8 cellular contexts compared by ENCODE assay signal in genomic region chr17:18248300-18248731, GRCh38. TPM values are rescaled to one million over a fixed set of nuclear protein-coding genes. Genes with fewer than 3 reads are reported as not detected.
DNase-seq lines count a peak whose midpoint lies in the region; ATAC-seq, FAIRE-seq and TF ChIP-seq lines count a peak whose summit lies in the region.

No MANE protein-coding gene starts in this region.

- TF ChIP-seq CTCF in foreskin keratinocyte (conservative IDR thresholded peaks at IDR 0.05), result peak; percentile 81
- TF ChIP-seq CTCF in pancreas (IDR thresholded peaks at IDR 0.05), result peak in 3 of 4 donors; percentile 9 to 36 (median 28)
- TF ChIP-seq CTCF in uterus (IDR thresholded peaks at IDR 0.05), result peak; percentile 56 to 75 (median 62)

- peaks cover 8% of the 10 kb centered on the region; the same call in 1 of the 2 replicates for H4K20me1 ChIP-seq in Karpas-422 (ENCODE audit: insufficient read depth, low read depth, low read length)

- intact Hi-C loops in pancreas (cut with DNase I) (no loop called here), uterus (cut with DNase I; ENCODE audit: low total_unique reads) (no loop called here)

- no peak for FAIRE-seq in pancreas (lab: Jason Lieb, UNC)

- H3K9me2 ChIP-seq in Karpas-422 (replicated peaks; ENCODE audit: insufficient read depth, low read length), result no peaks in the 10 kb centered on the region

- DNase-seq in DMS153 (lab: John Stamatoyannopoulos, UW), result peak; percentile 26
- DNase-seq in Karpas-422, result peak; percentile 91
- peak; percentile 83 to 86 for DNase-seq in SHP77 (lab: John Stamatoyannopoulos, UW)
- peak; percentile 49 for DNase-seq in activated gamma-delta T cell treated with anti-CD3 and anti-CD28 coated beads, Interleukin-2, amount 50 U/mL, for 16 hours (ENCODE audit: low read depth)
- peak in 1 of 2 donors; percentile 52 for DNase-seq in foreskin keratinocyte
- DNase-seq in pancreas, result peak in 2 of 6 donors; percentile 66 to 73
- DNase-seq in uterus, result peak; percentile 67 to 72

- WGBS in pancreas, 2 donors, result 44 to 46% methylated on average over 9 of the region's 9 CpGs

- H3K27ac ChIP-seq in Karpas-422 (ENCODE audit: low read length) (no peak overlapping the region), foreskin keratinocyte (no peak overlapping the region), pancreas (no peak overlapping the region), uterus (peak overlapping the region; percentile 0 to 22)

- H3K9ac ChIP-seq in Karpas-422 (ENCODE audit: low read length), result no peak overlapping the region

- H3K4me2 ChIP-seq in Karpas-422 (ENCODE audit: low read depth, low read length, poor library complexity, severe bottlenecking), result no peak overlapping the region

- H3K9me3 ChIP-seq in Karpas-422 (ENCODE audit: low read length) (no peaks in the 10 kb centered on the region), pancreas (no peaks in the 10 kb centered on the region), uterus (no peaks in the 10 kb centered on the region)

- ATAC-seq in foreskin keratinocyte (peak; percentile 42), pancreas (peak; percentile 41 to 79 (median 67)), HG03460 (IDR thresholded peaks at IDR 0.05; ENCODE audit: unreplicated experiment) (no peak)

- no peak for TF ChIP-seq POLR2A in uterus (IDR thresholded peaks at IDR 0.05)

- H3K4me1 ChIP-seq in Karpas-422 (ENCODE audit: low read length) (peaks cover 2% of the 10 kb centered on the region; the same call in 1 of the 2 replicates), foreskin keratinocyte (peaks cover 8% of the 10 kb centered on the region), pancreas (no peaks in the 10 kb centered on the region), uterus (no peaks in the 10 kb centered on the region)

- no peak overlapping the region for H3K4me3 ChIP-seq in Karpas-422 (ENCODE audit: low read length)
- H3K4me3 ChIP-seq in pancreas, result no peak overlapping the region
- H3K4me3 ChIP-seq in uterus, result no peak overlapping the region

- H3K27me3 ChIP-seq in Karpas-422 (ENCODE audit: low read length), result no peaks in the 10 kb centered on the region
- H3K27me3 ChIP-seq in foreskin keratinocyte, result no peaks in the 10 kb centered on the region
- H3K27me3 ChIP-seq in pancreas, result no peaks in the 10 kb centered on the region
- H3K27me3 ChIP-seq in uterus, result no peaks in the 10 kb centered on the region

- H3K36me3 ChIP-seq in Karpas-422 (ENCODE audit: insufficient read depth, low read length) (peaks cover 19% of the 10 kb centered on the region; the same call in 1 of the 2 replicates), pancreas (peaks cover 13 to 61% (median 35%) of the 10 kb centered on the region in 3 donors), uterus (no peaks in the 10 kb centered on the region)

- H3K79me2 ChIP-seq in Karpas-422 (ENCODE audit: low read length), result no peaks in the 10 kb centered on the region

- no peak overlapping the region for H2AFZ ChIP-seq in Karpas-422 (ENCODE audit: low read length)

RNA-seq across cellular contexts. Expression of gene FLII, which starts 10.2 kb away (rescaled TPM):
- 128 and 166 TPM in 2 replicates for total RNA-seq in Karpas-422 (2014; rRNA removed; shearing (Covaris generic); ENCODE audit: low replicate concordance)
- 494 and 606 TPM in 2 replicates for total RNA-seq in foreskin keratinocyte
- 551 and 619 TPM in 2 replicates for polyA plus RNA-seq in foreskin keratinocyte
- total RNA-seq in pancreas, result 100 to 1,000 TPM; 142 to 203 (median 162) TPM
- 100 to 1,000 TPM; 254 to 282 TPM for polyA plus RNA-seq in pancreas
- total RNA-seq in uterus, result 100 to 1,000 TPM in 3 of 4 donors, 10 to 100 TPM in 1; 93.0 to 307 (median 144) TPM

RNA-seq across cellular contexts. Expression of gene MIEF2, which starts 12.1 kb away (rescaled TPM):
- total RNA-seq in Karpas-422 (2014; rRNA removed; shearing (Covaris generic); ENCODE audit: low replicate concordance), result 4.5 and 14.2 TPM in 2 replicates
- 14.7 and 14.9 TPM in 2 replicates for total RNA-seq in foreskin keratinocyte
- polyA plus RNA-seq in foreskin keratinocyte, result 11.0 and 12.8 TPM in 2 replicates
- total RNA-seq in pancreas, result 10 to 100 TPM in 2 of 6 donors, 1 to 10 TPM in 4; 7.1 to 11.1 (median 9.2) TPM
- 1 to 10 TPM; 5.8 to 9.3 TPM for polyA plus RNA-seq in pancreas
- total RNA-seq in uterus, result 10 to 100 TPM; 12.8 to 34.5 (median 18.1) TPM

RNA-seq across cellular contexts. Expression of gene LLGL1, which starts 22.9 kb away (rescaled TPM):
- 12.0 and 12.1 TPM in 2 replicates for total RNA-seq in Karpas-422 (2014; rRNA removed; shearing (Covaris generic); ENCODE audit: low replicate concordance)
- total RNA-seq in foreskin keratinocyte (32.8 and 33.6 TPM in 2 replicates), pancreas (1 to 10 TPM; 3.4 to 8.4 (median 4.5) TPM), uterus (10 to 100 TPM in 3 of 4 donors, 1 to 10 TPM in 1; 7.6 to 72.0 (median 23.1) TPM)
- polyA plus RNA-seq in foreskin keratinocyte (16.7 and 17.8 TPM in 2 replicates), pancreas (1 to 10 TPM; 6.3 to 7.3 TPM)

Comparison
In these comparisons a context has a peak if more than half of its experiments do, and no peak if none do; other contexts are left out.
1. H3K27ac ChIP-seq: peak in uterus (2 of 2); none in Karpas-422 (single experiment), foreskin keratinocyte (single experiment) and pancreas (0 of 4).
2. CTCF ChIP-seq: peak in every context shown above with its lines; median percentile 81 in foreskin keratinocyte; 62 in uterus; 28 in pancreas.